Comparison of ENCODE assay signal across 8 cellular contexts in genomic region chr2:208466133-208466919, GRCh38. TPM values are rescaled to one million over a fixed set of nuclear protein-coding genes. Genes with fewer than 3 reads are reported as not detected.
A peak's percentile ranks its signal among the peaks of the same experiment; 100 is the strongest.
DNase-seq lines count a peak whose midpoint lies in the region; ATAC-seq and TF ChIP-seq lines count a peak whose summit lies in the region.

No MANE protein-coding gene starts in this region.

- 44% methylated on average over 7 of the region's 7 CpGs for WGBS in smooth muscle cell (ENCODE audit: low lambda C conversion rate)

- TF ChIP-seq CTCF in RWPE2 (IDR thresholded peaks at IDR 0.05; ENCODE audit: poor library complexity, severe bottlenecking), result peak; percentile 77
- TF ChIP-seq CTCF in smooth muscle cell (IDR thresholded peaks at IDR 0.05; ENCODE audit: borderline replicate concordance, insufficient read depth, poor library complexity, severe bottlenecking), result peak; percentile 71

- ATAC-seq in GM18505 (IDR thresholded peaks at IDR 0.05; ENCODE audit: unreplicated experiment) (peak; percentile 91), HG02759 (IDR thresholded peaks at IDR 0.05; ENCODE audit: unreplicated experiment) (peak; percentile 84), RWPE2 (ENCODE audit: low read depth) (peak; percentile 64; the same call in 2 of the 3 replicates)

- no peak overlapping the region for H2AFZ ChIP-seq in smooth muscle cell (ENCODE audit: low read depth)

- H3K9ac ChIP-seq in smooth muscle cell (ENCODE audit: low read depth), result no peak overlapping the region

- H3K4me2 ChIP-seq in smooth muscle cell, result no peak overlapping the region

- H3F3A ChIP-seq in smooth muscle cell (ENCODE audit: low read depth), result no peaks in the 10 kb centered on the region

- no peak for TF ChIP-seq POLR2A in GM18505 (IDR thresholded peaks at IDR 0.05; ENCODE audit: borderline replicate concordance, extremely low read depth, insufficient read depth, insufficient read length)

- DNase-seq in AML-193 (lab: John Stamatoyannopoulos, UW) (peak; percentile 32 to 38), NCI-H1092 treated with DMSO at 0.1 percent for 48 hours (lab: John Stamatoyannopoulos, UW) (peak; percentile 81), RWPE2 (ENCODE audit: low spot score) (no peak), foreskin melanocyte (peak; percentile 45), smooth muscle cell (lab: John Stamatoyannopoulos, UW; ENCODE audit: unreplicated experiment) (no peak)
- DNase-seq in stimulated activated naive CD4-positive, alpha-beta T cell treated with Interleukin-2 at 50 U/mL for 16 hours (lab: John Stamatoyannopoulos, UW), result no peak

- no peaks in the 10 kb centered on the region for H4K20me1 ChIP-seq in smooth muscle cell (ENCODE audit: low read depth)

- H3K36me3 ChIP-seq in RWPE2 (ENCODE audit: low read depth), result no peaks in the 10 kb centered on the region
- no peaks in the 10 kb centered on the region for H3K36me3 ChIP-seq in smooth muscle cell (ENCODE audit: low read depth)

- H3K4me1 ChIP-seq in RWPE2 (ENCODE audit: insufficient read depth, poor library complexity, severe bottlenecking) (no peaks in the 10 kb centered on the region), smooth muscle cell (ENCODE audit: low read depth) (no peaks in the 10 kb centered on the region)

- no peaks in the 10 kb centered on the region for H3K27me3 ChIP-seq in RWPE2 (ENCODE audit: insufficient read depth, poor library complexity, severe bottlenecking)
- H3K27me3 ChIP-seq in smooth muscle cell (ENCODE audit: low read depth), result no peaks in the 10 kb centered on the region

- H3K27ac ChIP-seq in RWPE2 (ENCODE audit: poor library complexity, severe bottlenecking) (no peak overlapping the region), smooth muscle cell (ENCODE audit: low read depth) (no peak overlapping the region)

- no peaks in the 10 kb centered on the region for H3K79me2 ChIP-seq in smooth muscle cell (ENCODE audit: low read depth)

- no peak overlapping the region for H3K4me3 ChIP-seq in RWPE2 (ENCODE audit: severe bottlenecking)
- H3K4me3 ChIP-seq in smooth muscle cell, result no peak overlapping the region

- H3K9me3 ChIP-seq in RWPE2 (ENCODE audit: severe bottlenecking), result no peaks in the 10 kb centered on the region
- no peaks in the 10 kb centered on the region for H3K9me3 ChIP-seq in smooth muscle cell (replicated peaks; ENCODE audit: low read depth)

RNA-seq across cellular contexts. Expression of gene PTH2R, which starts 59.7 kb away (rescaled TPM):
- not detected in 2 replicates for total RNA-seq in smooth muscle cell
- not detected in 2 replicates for polyA plus RNA-seq in smooth muscle cell

Comparison
In these comparisons a context has a peak if more than half of its experiments do, and no peak if none do; other contexts are left out.
1. DNase-seq: peak in AML-193 (2 of 2), NCI-H1092 treated with DMSO at 0.1 percent for 48 hours (single experiment) and foreskin melanocyte (single experiment); none in RWPE2 (single experiment), smooth muscle cell (single experiment) and stimulated activated naive CD4-positive, alpha-beta T cell treated with Interleukin-2 at 50 U/mL for 16 hours (single experiment).
2. Peak in every context shown above with its lines, with median percentiles within 50 percentile points of each other: ATAC-seq.